8 cellular contexts compared by ENCODE assay signal in the genomic region with DNA sequence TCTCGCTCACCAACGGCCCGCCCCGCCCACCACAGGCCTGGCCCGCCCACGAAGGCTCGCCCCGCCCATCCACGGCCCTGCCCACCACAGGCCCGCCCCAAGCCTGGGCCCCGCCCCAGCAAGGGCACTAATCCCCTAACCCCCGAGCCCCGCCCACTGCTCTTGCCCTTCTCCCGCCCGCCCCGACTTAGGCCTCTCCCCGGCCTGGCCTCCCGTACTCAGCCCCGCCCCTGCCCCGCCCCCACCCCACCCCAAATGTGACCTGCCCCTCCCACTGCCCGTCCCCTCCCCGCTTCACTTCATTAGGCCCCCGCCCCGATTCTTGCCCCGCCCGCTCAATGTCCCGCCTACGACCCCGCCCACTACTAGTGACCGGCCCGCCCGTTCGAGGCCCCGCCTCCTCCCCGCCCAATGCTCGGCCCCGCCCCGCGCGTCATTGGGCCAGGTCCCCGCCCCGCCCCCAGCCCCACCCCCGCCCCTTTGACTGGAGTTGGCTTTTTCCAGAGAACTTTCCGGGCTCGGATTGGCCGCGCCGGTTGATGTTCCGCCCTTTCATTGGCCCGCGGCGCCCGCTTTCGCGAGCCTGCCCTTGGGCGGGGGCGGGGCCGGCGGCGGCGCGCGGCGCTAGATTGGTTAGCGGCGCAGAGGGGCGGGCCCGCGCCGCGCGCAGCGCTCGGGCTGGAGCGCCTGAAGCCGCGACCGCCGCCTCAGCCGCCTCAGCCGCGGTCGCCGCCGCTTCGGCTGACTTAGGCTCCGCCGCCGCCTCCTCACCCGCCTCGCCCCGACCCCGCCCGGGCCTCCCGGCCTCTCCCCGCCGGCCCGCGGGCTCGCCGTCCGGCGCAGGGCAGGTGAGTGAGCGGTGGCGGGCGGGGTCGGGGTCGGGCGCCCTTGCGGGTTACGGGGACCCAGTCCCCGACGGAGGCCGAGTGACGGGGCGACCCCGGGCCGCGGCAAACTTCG. TPM values are rescaled to one million over a fixed set of nuclear protein-coding genes. Genes with fewer than 3 reads are reported as not detected.
DNase-seq lines count a peak whose midpoint lies in the region; ATAC-seq, FAIRE-seq and TF ChIP-seq lines count a peak whose summit lies in the region.

Gene PCBP3 (plus strand): TSS at position 705 of the 960 bp plus-strand sequence. CDS start 206,361 bp downstream, outside the sequence.

- H3K36me3 ChIP-seq in lower lobe of right lung: no peaks in the 10 kb centered on the region

- DNase-seq in A549 (ENCODE audit: low read depth in 1 of 2, low spot score in 1 of 2) (peak; percentile 65 to 93), NCI-H510A (lab: John Stamatoyannopoulos, UW) (peak; percentile 92), dermis microvascular lymphatic vessel endothelial cell (ENCODE audit: low read depth in 2 of 2) (peak; percentile 72 to 93), lower lobe of right lung (peak; percentile 99)
- DNase-seq in activated CD4-positive, alpha-beta T cell treated with anti-CD3 and anti-CD28 coated beads, Interleukin-2, amount 50 U/mL, for 48 hours: peak; percentile 97 to 98
- DNase-seq in stimulated activated CD4-positive, alpha-beta T cell treated with anti-CD3 and anti-CD28 coated beads, Interleukin-4, amount 100 ng/mL, for 4 hours: peak; percentile 94 to 99

- FAIRE-seq in A549 (lab: Jason Lieb, UNC): no peak

- CTCF ChIA-PET in A549 (lab: Yijun Ruan, JAX): no interaction called here

- TF ChIP-seq POLR2A in A549 (IDR thresholded peaks at IDR 0.05; ENCODE audit: low read length): peak; percentile 33

- H3K4me2 ChIP-seq in A549: peak within 1 kb of the TSS; percentile 81

- peak within 1 kb of the TSS; percentile 55 for H3K4me3 ChIP-seq in A549
- H3K4me3 ChIP-seq in lower lobe of right lung: peak within 1 kb of the TSS; percentile 48

- intact Hi-C loops in lower lobe of right lung (cut with DNase I): no loop called here

- no CpG with 5 or more reads among the region's 120 CpGs for WGBS in A549 (ENCODE audit: missing lambda C conversion rate)

- ATAC-seq in A549 (peak; percentile 79 to 91), GM18861 (IDR thresholded peaks at IDR 0.05; ENCODE audit: unreplicated experiment) (peak; percentile 64), HG03175 (IDR thresholded peaks at IDR 0.05; ENCODE audit: unreplicated experiment) (peak; percentile 64), lower lobe of right lung (peak; percentile 95)

- H3K27ac ChIP-seq in A549 (peak within 1 kb of the TSS; percentile 7 to 83; a peak in 4 of 6 replicates), lower lobe of right lung (no peak within 1 kb of the TSS)

- H3K9me3 ChIP-seq in A549 (no peaks in the 10 kb centered on the region), lower lobe of right lung (no peaks in the 10 kb centered on the region)

- TF ChIP-seq EP300 in A549 (IDR thresholded peaks at IDR 0.05): no peak

- POLR2A ChIA-PET in A549 (lab: Yijun Ruan, JAX): no interaction called here

- no peaks in the 10 kb centered on the region for H3K4me1 ChIP-seq in A549
- peaks cover 7% of the 10 kb centered on the region for H3K4me1 ChIP-seq in lower lobe of right lung

- TF ChIP-seq RAD21 in A549 (conservative IDR thresholded peaks at IDR 0.05 in 1 of 2, IDR thresholded peaks at IDR 0.05 in 1 of 2): no peak

- TF ChIP-seq CTCF in A549 (IDR thresholded peaks at IDR 0.05): no peak
- no peak for TF ChIP-seq CTCF in lower lobe of right lung (IDR thresholded peaks at IDR 0.05)

- H3K27me3 ChIP-seq in lower lobe of right lung (ENCODE audit: low read depth): peaks cover 14% of the 10 kb centered on the region

TF ChIP-seq in A549, 52 proteins besides CTCF, POLR2A, EP300 and RAD21:
- TF ChIP-seq CHD4 (IDR thresholded peaks at IDR 0.05; ENCODE audit: borderline replicate concordance) (no peak), ZSCAN20 (CRISPR knock-in tag; IDR thresholded peaks at IDR 0.05) (no peak), NFE2L2 (conservative IDR thresholded peaks at IDR 0.05; ENCODE audit: low read length) (no peak), JUNB (IDR thresholded peaks at IDR 0.05) (no peak), USF2 (IDR thresholded peaks at IDR 0.05) (no peak), HEYL (CRISPR knock-in tag; IDR thresholded peaks at IDR 0.05) (no peak), SREBF2 (IDR thresholded peaks at IDR 0.05) (no peak), POLR2AphosphoS2 (conservative IDR thresholded peaks at IDR 0.05; ENCODE audit: low read length) (no peak), CBX2 (IDR thresholded peaks at IDR 0.05; ENCODE audit: borderline replicate concordance, low read depth) (no peak)
- TF ChIP-seq, protein P1, sequence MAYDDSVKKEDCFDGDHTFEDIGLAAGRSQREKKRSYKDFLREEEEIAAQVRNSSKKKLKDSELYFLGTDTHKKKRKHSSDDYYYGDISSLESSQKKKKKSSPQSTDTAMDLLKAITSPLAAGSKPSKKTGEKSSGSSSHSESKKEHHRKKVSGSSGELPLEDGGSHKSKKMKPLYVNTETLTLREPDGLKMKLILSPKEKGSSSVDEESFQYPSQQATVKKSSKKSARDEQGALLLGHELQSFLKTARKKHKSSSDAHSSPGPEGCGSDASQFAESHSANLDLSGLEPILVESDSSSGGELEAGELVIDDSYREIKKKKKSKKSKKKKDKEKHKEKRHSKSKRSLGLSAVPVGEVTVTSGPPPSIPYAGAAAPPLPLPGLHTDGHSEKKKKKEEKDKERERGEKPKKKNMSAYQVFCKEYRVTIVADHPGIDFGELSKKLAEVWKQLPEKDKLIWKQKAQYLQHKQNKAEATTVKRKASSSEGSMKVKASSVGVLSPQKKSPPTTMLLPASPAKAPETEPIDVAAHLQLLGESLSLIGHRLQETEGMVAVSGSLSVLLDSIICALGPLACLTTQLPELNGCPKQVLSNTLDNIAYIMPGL (CRISPR knock-in tag; IDR thresholded peaks at IDR 0.05; ENCODE audit: borderline replicate concordance): no peak
TF ChIP-seq in A549: peak in this region for 0.

RNA-seq across cellular contexts. Expression of gene PCBP3, which starts in this region (rescaled TPM):
- polyA plus RNA-seq in A549 (2011; rRNA removed) (0.30 and 0.46 TPM in 2 replicates), A549 (2017; fragmentation: RNase III; extraction: RNeasy Plus Mini Kit Qiagen cat#74134 plus additional on column Dnase treatment) (0.33 to 0.59 TPM (median 0.34 TPM) in 3 replicates)
- 0.19 TPM in 2 replicates for polyA plus RNA-seq in A549 (2012; cell fraction: cytosol; rRNA removed)
- polyA plus RNA-seq in A549 (2012; cell fraction: nucleus; rRNA removed): 0.43 and 0.44 TPM in 2 replicates
- 0.87 and 1.1 TPM in 2 replicates for polyA minus RNA-seq in A549 (2011; rRNA and poly(A)+ RNA removed)
- total RNA-seq in dermis microvascular lymphatic vessel endothelial cell (0.13 TPM in 2 replicates), lower lobe of right lung (4.5 TPM)

Comparison
In these comparisons a context has a peak if more than half of its experiments do, and no peak if none do; other contexts are left out.
1. Peak in DNase-seq in dermis microvascular lymphatic vessel endothelial cell; RNA of the gene not detected or under 1 TPM.